ENCODE assay signal across 31 cellular contexts in genomic region chr14:64118892-64119291, GRCh38.
DNase-seq lines count a peak whose midpoint lies in the region; ATAC-seq, FAIRE-seq and TF ChIP-seq lines count a peak whose summit lies in the region.
"Had no signal": no experiment of that assay in that cellular context is flagged by ENCODE, and none has a peak within 500 bp of the region (broad histone marks: within the 10 kb centered on the region; RNA-seq: fewer than 3 reads in every experiment).

No MANE protein-coding gene starts in this region.

- no peaks in the 10 kb centered on the region for H3K27me3 Mint-ChIP-seq in chondrocyte (ENCODE audit: low read depth)
- H3K27me3 Mint-ChIP-seq: activated CD8-positive, alpha-beta T cell treated with anti-CD3 and anti-CD28 coated beads for 36 hours; type B pancreatic cell had no signal

- no peak for ATAC-seq in HepG2
- ATAC-seq in lower lobe of right lung, result peak; percentile 41 to 84
- peak; percentile 59 for ATAC-seq in upper lobe of right lung
- ATAC-seq: activated CD8-positive, alpha-beta T cell treated with anti-CD3 and anti-CD28 coated beads for 36 hours; CD8-positive, alpha-beta T cell; GM23338; Panc1; stimulated activated naive CD8-positive, alpha-beta T cell treated with anti-CD3 and anti-CD28 coated beads, Interleukin-15, Interleukin-2, amounts not matched to agents 100 U/mL and 50 U/mL, for 24 hours had no signal

- POLR2A ChIA-PET in HepG2 (lab: Yijun Ruan, JAX), result no interaction called here

- H3K9ac ChIP-seq in liver (ENCODE audit: low read depth in 1 of 2, low read length in 2 of 2) (peak overlapping the region in 1 of 2 donors; percentile 3), HepG2 (ENCODE audit: insufficient read depth, low read depth, low read length) (no peak overlapping the region)
- H3K9ac ChIP-seq: parathyroid adenoma, SK-N-SH had no signal

- no peaks in the 10 kb centered on the region for H3K9me3 ChIP-seq in liver (ENCODE audit: control insufficient read depth in 4 of 4, low read length in 3 of 4)
- H3K9me3 ChIP-seq in HepG2 (ENCODE audit: low read length), result no peaks in the 10 kb centered on the region
- H3K9me3 ChIP-seq in lower lobe of right lung, result no peaks in the 10 kb centered on the region
- H3K9me3 ChIP-seq in upper lobe of right lung, result no peaks in the 10 kb centered on the region
- H3K9me3 ChIP-seq: SK-N-SH had no signal

- peaks cover 4% of the 10 kb centered on the region for H3K36me3 Mint-ChIP-seq in chondrocyte (ENCODE audit: low read depth)

- H3K27ac ChIP-seq in liver (ENCODE audit: low read depth in 1 of 2, low read length in 2 of 2) (peak overlapping the region; percentile 65 to 88), HepG2 (ENCODE audit: extremely low read length, insufficient read depth, low read length) (no peak overlapping the region), lower lobe of right lung (no peak overlapping the region), upper lobe of right lung (no peak overlapping the region)
- H3K27ac ChIP-seq: parathyroid adenoma had no signal

- in situ Hi-C loops in HepG2 (cut with HindIII; ENCODE audit: extremely low pct_ligation_motif_present, low pct_unique_long_range_greater_than_20kb), result no loop called here

- H3K4me1 ChIP-seq in liver (ENCODE audit: control insufficient read depth in 4 of 4, insufficient read depth in 4 of 4, low read length in 3 of 4) (peaks cover 0 to 7% (median 4%) of the 10 kb centered on the region in 4 donors), HepG2 (ENCODE audit: insufficient read depth, low read length) (no peaks in the 10 kb centered on the region), lower lobe of right lung (no peaks in the 10 kb centered on the region), upper lobe of right lung (no peaks in the 10 kb centered on the region)
- H3K4me1 ChIP-seq: parathyroid adenoma had no signal

- no TSS peak for BruUV-seq in HepG2 (replicated peaks; lab: Mats Ljungman, UMichigan)

- H2AFZ ChIP-seq in HepG2 (ENCODE audit: low read length), result no peak overlapping the region
- H2AFZ ChIP-seq: GM23338, parathyroid adenoma had no signal

- H3K79me2 ChIP-seq in HepG2 (ENCODE audit: insufficient read depth, low read length), result no peaks in the 10 kb centered on the region
- H3K79me2 ChIP-seq: parathyroid adenoma had no signal

- TF ChIP-seq RAD21 in liver (IDR thresholded peaks at IDR 0.05), result no peak
- no peak for TF ChIP-seq RAD21 in HepG2 (CRISPR knock-in tag; IDR thresholded peaks at IDR 0.05)

- H3K36me3 ChIP-seq in liver (ENCODE audit: control insufficient read depth in 4 of 4, insufficient read depth in 3 of 4, low read depth in 1 of 4, low read length in 3 of 4), result peaks cover 10 to 32% (median 26%) of the 10 kb centered on the region in 4 donors
- H3K36me3 ChIP-seq in HepG2 (replicated peaks in 1 of 2; ENCODE audit: control insufficient read depth in 1 of 2, insufficient read depth in 2 of 2, low read length in 2 of 2), result peaks cover 0 to 3% of the 10 kb centered on the region in 2 experiments; a peak in 1 of 5 replicates
- H3K36me3 ChIP-seq in lower lobe of right lung, result peaks cover 85% of the 10 kb centered on the region
- H3K36me3 ChIP-seq in upper lobe of right lung, result peaks cover 40% of the 10 kb centered on the region

- no peak overlapping the region for H3K4me2 ChIP-seq in HepG2 (ENCODE audit: low read depth, low read length)
- H3K4me2 ChIP-seq: GM23338, SK-N-SH, smooth muscle cell had no signal

- H3K9me3 Mint-ChIP-seq in chondrocyte (ENCODE audit: low read depth), result no peaks in the 10 kb centered on the region
- H3K9me3 Mint-ChIP-seq: activated CD8-positive, alpha-beta T cell treated with anti-CD3 and anti-CD28 coated beads for 36 hours; CD8-positive, alpha-beta T cell; GM23338; nephron; T-helper 2 cell treated with Interferon-gamma antibody and Interleukin-4, amounts not matched to agents 5 μg/mL and 100 μg/mL, for 36 hours; type B pancreatic cell had no signal

- H3K27me3 ChIP-seq in liver (ENCODE audit: control insufficient read depth in 4 of 4, insufficient read depth in 4 of 4, low read length in 3 of 4), result no peaks in the 10 kb centered on the region
- H3K27me3 ChIP-seq in HepG2 (ENCODE audit: control insufficient read depth in 1 of 2, insufficient read depth in 2 of 2, low read length in 2 of 2), result no peaks in the 10 kb centered on the region
- no peaks in the 10 kb centered on the region for H3K27me3 ChIP-seq in lower lobe of right lung (ENCODE audit: low read depth)
- H3K27me3 ChIP-seq in upper lobe of right lung, result no peaks in the 10 kb centered on the region

- FAIRE-seq in HepG2 (lab: Jason Lieb, UNC) (no peak), GM19239 (lab: Jason Lieb, UNC) (no peak)
- FAIRE-seq: colon, endometrium, GM12891, islet of Langerhans had no signal

- H3K4me3 Mint-ChIP-seq in chondrocyte (ENCODE audit: unreplicated experiment), result no peak overlapping the region
- H3K4me3 Mint-ChIP-seq: activated CD8-positive, alpha-beta T cell treated with anti-CD3 and anti-CD28 coated beads for 36 hours; CD8-positive, alpha-beta T cell; GM23338; nephron; T-helper 2 cell treated with Interferon-gamma antibody and Interleukin-4, amounts not matched to agents 5 μg/mL and 100 μg/mL, for 36 hours; type B pancreatic cell had no signal

- H3K4me3 ChIP-seq in liver (ENCODE audit: low read depth in 1 of 3, low read length in 3 of 3) (no peak overlapping the region), HepG2 (replicated peaks in 1 of 3; ENCODE audit: insufficient read depth in 1 of 3, low read depth in 2 of 3, low read length in 3 of 3) (no peak overlapping the region), lower lobe of right lung (no peak overlapping the region), upper lobe of right lung (no peak overlapping the region)
- H3K4me3 ChIP-seq: GM23338, smooth muscle cell had no signal

- CTCF ChIA-PET in HepG2 (lab: Yijun Ruan, JAX; ENCODE audit: low intra/inter-chr PET ratio, low total read pairs), result no interaction called here

- TF ChIP-seq POLR2A in HepG2 (IDR thresholded peaks at IDR 0.05; ENCODE audit: insufficient read depth in 1 of 2, low read depth in 2 of 2, low read length in 2 of 2), result no peak

- H3K27ac Mint-ChIP-seq in chondrocyte (ENCODE audit: unreplicated experiment), result peak overlapping the region; percentile 94
- H3K27ac Mint-ChIP-seq: CD8-positive, alpha-beta T cell; type B pancreatic cell had no signal

- TF ChIP-seq EP300 in HepG2 (IDR thresholded peaks at IDR 0.05; ENCODE audit: low read depth in 2 of 2, low read length in 2 of 2) (no peak), HepG2 (CRISPR knock-in tag; IDR thresholded peaks at IDR 0.05; ENCODE audit: borderline replicate concordance) (no peak)

- intact Hi-C loops in HepG2 (cut with micrococcal nuclease; ENCODE audit: unreplicated experiment), result no loop called here
- intact Hi-C loops in lower lobe of right lung (cut with DNase I), result no loop called here
- intact Hi-C loops in upper lobe of right lung (cut with DNase I), result no loop called here

- H3K4me1 Mint-ChIP-seq in chondrocyte (ENCODE audit: low read depth), result peaks cover 26% of the 10 kb centered on the region

- no peak for TF ChIP-seq CTCF in liver (IDR thresholded peaks at IDR 0.05; ENCODE audit: low read depth, low read length, missing input control)
- TF ChIP-seq CTCF in HepG2 (CRISPR knock-in tag; IDR thresholded peaks at IDR 0.05), result no peak
- TF ChIP-seq CTCF in chondrocyte (IDR thresholded peaks at IDR 0.05), result no peak
- no peak for TF ChIP-seq CTCF in lower lobe of right lung (IDR thresholded peaks at IDR 0.05)
- TF ChIP-seq CTCF in upper lobe of right lung (IDR thresholded peaks at IDR 0.05), result no peak

- DNase-seq in HepG2 (ENCODE audit: low spot score), result no peak
- no peak for DNase-seq in chondrocyte (ENCODE audit: low spot score)
- DNase-seq in lower lobe of right lung, result no peak
- no peak for DNase-seq in upper lobe of right lung
- no peak for DNase-seq in ecto neural progenitor cell (ENCODE audit: low spot score)
- DNase-seq in GM19239 (ENCODE audit: insufficient read length, low spot score), result no peak
- no peak for DNase-seq in NCI-H774 (lab: John Stamatoyannopoulos, UW)
- DNase-seq: activated CD4-positive, CD25-positive, alpha-beta regulatory T cell; activated CD8-positive, alpha-beta T cell treated with anti-CD3 and anti-CD28 coated beads for 36 hours; activated naive CD4-positive, alpha-beta T cell treated with anti-CD3 and anti-CD28 coated beads, Interleukin-2, amount 50 U/mL, for 16 hours; activated T-cell treated with anti-CD3 and anti-CD28 coated beads, Interleukin-2, amount 50 U/mL, for 48 hours; CD8-positive, alpha-beta T cell; DMS79 treated with DMSO at 0.1 percent for 48 hours; hippocampal formation; NCI-H1694 treated with DMSO at 0.1 percent for 48 hours; NCI-H226; SK-N-SH; stimulated activated CD4-positive, alpha-beta T cell treated with anti-CD3 and anti-CD28 coated beads, Interleukin-2, amount 100 ng/mL, for 48 hours; stimulated activated naive CD8-positive, alpha-beta T cell treated with anti-CD3 and anti-CD28 coated beads, Interleukin-15, Interleukin-2, amounts not matched to agents 100 U/mL and 50 U/mL, for 24 hours had no signal

- H4K20me1 ChIP-seq in HepG2 (ENCODE audit: insufficient read depth, low read length), result no peaks in the 10 kb centered on the region

- WGBS in liver, result 92% methylated on average over 2 of the region's 2 CpGs
- 95% methylated on average over 2 of the region's 2 CpGs for WGBS in HepG2 (ENCODE audit: low lambda C conversion rate)

TF ChIP-seq in HepG2, 621 proteins besides CTCF, POLR2A, EP300 and RAD21:
- TF ChIP-seq ZSCAN22 (CRISPR knock-in tag; IDR thresholded peaks at IDR 0.05) (no peak), PCBP1 (IDR thresholded peaks at IDR 0.05; ENCODE audit: borderline replicate concordance, low read depth, low read length) (no peak)
- TF ChIP-seq, protein P1, sequence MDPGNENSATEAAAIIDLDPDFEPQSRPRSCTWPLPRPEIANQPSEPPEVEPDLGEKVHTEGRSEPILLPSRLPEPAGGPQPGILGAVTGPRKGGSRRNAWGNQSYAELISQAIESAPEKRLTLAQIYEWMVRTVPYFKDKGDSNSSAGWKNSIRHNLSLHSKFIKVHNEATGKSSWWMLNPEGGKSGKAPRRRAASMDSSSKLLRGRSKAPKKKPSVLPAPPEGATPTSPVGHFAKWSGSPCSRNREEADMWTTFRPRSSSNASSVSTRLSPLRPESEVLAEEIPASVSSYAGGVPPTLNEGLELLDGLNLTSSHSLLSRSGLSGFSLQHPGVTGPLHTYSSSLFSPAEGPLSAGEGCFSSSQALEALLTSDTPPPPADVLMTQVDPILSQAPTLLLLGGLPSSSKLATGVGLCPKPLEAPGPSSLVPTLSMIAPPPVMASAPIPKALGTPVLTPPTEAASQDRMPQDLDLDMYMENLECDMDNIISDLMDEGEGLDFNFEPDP (CRISPR knock-in tag; conservative IDR thresholded peaks at IDR 0.05), result no peak
TF ChIP-seq in HepG2: peak in this region for 0.

Comparison
In these comparisons a context has a peak if more than half of its experiments do, and no peak if none do; other contexts are left out.
1. H3K27ac ChIP-seq: peak in liver (2 of 2); none in HepG2 (single experiment), lower lobe of right lung (single experiment) and upper lobe of right lung (single experiment).